ENCODE assay signal across 34 cellular contexts in genomic region chr19:35073941-35074340, GRCh38. TPM values are rescaled to one million over a fixed set of nuclear protein-coding genes. Genes with fewer than 3 reads are reported as not detected.
"Had no signal": no experiment of that assay in that cellular context is flagged by ENCODE, and none has a peak within 500 bp of the region (broad histone marks: within the 10 kb centered on the region; RNA-seq: fewer than 3 reads in every experiment).

No MANE protein-coding gene starts in this region.

- ATAC-seq: esophagus mucosa; gastrocnemius medialis; heart left ventricle; naive thymus-derived CD4-positive, alpha-beta T cell had no signal

- H3K36me3 ChIP-seq: colonic mucosa, gastrocnemius medialis, heart left ventricle, right lobe of liver, tibial artery had no signal

- H3K4me1 ChIP-seq: colonic mucosa, heart left ventricle, right lobe of liver, testis, tibial artery had no signal

- H3K27ac ChIP-seq: colonic mucosa, epithelial cell of prostate, gastrocnemius medialis, heart left ventricle, hepatocyte, parathyroid adenoma, right lobe of liver, testis, tibial artery had no signal

- H3K27ac Mint-ChIP-seq: dendritic cell treated with granulocyte-macrophage colony-stimulating factor and Interleukin-4, amounts not matched to agents 40 ng/mL and 50 ng/mL, for 4 days; naive thymus-derived CD4-positive, alpha-beta T cell; progenitor cell of endocrine pancreas; type B pancreatic cell had no signal

- H3K36me3 Mint-ChIP-seq: type B pancreatic cell had no signal

- H3K9me3 ChIP-seq: colonic mucosa, gastrocnemius medialis, right lobe of liver, testis had no signal

- H3K9ac ChIP-seq: parathyroid adenoma had no signal

- H3K4me1 Mint-ChIP-seq: endodermal cell, neural crest cell had no signal

- H3K27me3 ChIP-seq: colonic mucosa, gastrocnemius medialis, heart left ventricle, hepatocyte, right lobe of liver, testis had no signal

- H3K4me2 ChIP-seq: hepatocyte, smooth muscle cell had no signal

- H3K9me3 Mint-ChIP-seq: neural crest cell, type B pancreatic cell had no signal

- H3K79me2 ChIP-seq: hepatocyte, parathyroid adenoma had no signal

- H2AFZ ChIP-seq: hepatocyte, parathyroid adenoma had no signal

- DNase-seq: colonic mucosa; effector CD8-positive, alpha-beta T cell; endodermal cell; foreskin fibroblast; gastrocnemius medialis; kidney; mesendoderm; midbrain; naive thymus-derived CD4-positive, alpha-beta T cell; right lobe of liver; stimulated activated CD4-positive, alpha-beta T cell treated with anti-CD3 and anti-CD28 coated beads, Interleukin-12 subunit alpha, Interleukin-12 subunit beta, amount 100 ng/mL, for 4 hours; stimulated activated CD4-positive, alpha-beta T cell treated with anti-CD3 and anti-CD28 coated beads, Interleukin-1b, Interleukin-23, amount 100 ng/mL, for 48 hours; stimulated activated CD4-positive, alpha-beta T cell treated with anti-CD3 and anti-CD28 coated beads, Interleukin-4, amount 100 ng/mL, for 1 hour; stimulated activated CD8-positive, alpha-beta memory T cell treated with anti-CD3 and anti-CD28 coated beads, Interleukin-4, amount 100 ng/mL, for 48 hours; stimulated activated naive CD8-positive, alpha-beta T cell treated with anti-CD3 and anti-CD28 coated beads, Interleukin-15, Interleukin-2, amounts not matched to agents 100 U/mL and 50 U/mL, for 24 hours; substantia nigra; testis; tibial artery had no signal

- H3K4me3 ChIP-seq: colonic mucosa, gastrocnemius medialis, heart left ventricle, hepatocyte, right lobe of liver, smooth muscle cell, testis, tibial artery had no signal

- H3K4me3 Mint-ChIP-seq: dendritic cell treated with granulocyte-macrophage colony-stimulating factor and Interleukin-4, amounts not matched to agents 40 ng/mL and 50 ng/mL, for 4 days; endodermal cell; naive thymus-derived CD4-positive, alpha-beta T cell; neural crest cell; type B pancreatic cell had no signal

RNA-seq across cellular contexts. Expression of gene HPN, which starts 32.4 kb away (rescaled TPM):
- total RNA-seq: chondrocyte; esophagus mucosa; glomerular endothelial cell; naive thymus-derived CD4-positive, alpha-beta T cell; urinary bladder had no signal
- polyA plus RNA-seq: naive thymus-derived CD4-positive, alpha-beta T cell had no signal

RNA-seq across cellular contexts. Expression of gene FXYD3, which starts 41.7 kb away (rescaled TPM):
- total RNA-seq: chondrocyte; endodermal cell; glomerular endothelial cell; liver; lung microvascular endothelial cell; naive thymus-derived CD4-positive, alpha-beta T cell; osteoblast had no signal
- polyA plus RNA-seq: naive thymus-derived CD4-positive, alpha-beta T cell had no signal
